Comparison of ENCODE assay signal across 21 cellular contexts in the genomic region with DNA sequence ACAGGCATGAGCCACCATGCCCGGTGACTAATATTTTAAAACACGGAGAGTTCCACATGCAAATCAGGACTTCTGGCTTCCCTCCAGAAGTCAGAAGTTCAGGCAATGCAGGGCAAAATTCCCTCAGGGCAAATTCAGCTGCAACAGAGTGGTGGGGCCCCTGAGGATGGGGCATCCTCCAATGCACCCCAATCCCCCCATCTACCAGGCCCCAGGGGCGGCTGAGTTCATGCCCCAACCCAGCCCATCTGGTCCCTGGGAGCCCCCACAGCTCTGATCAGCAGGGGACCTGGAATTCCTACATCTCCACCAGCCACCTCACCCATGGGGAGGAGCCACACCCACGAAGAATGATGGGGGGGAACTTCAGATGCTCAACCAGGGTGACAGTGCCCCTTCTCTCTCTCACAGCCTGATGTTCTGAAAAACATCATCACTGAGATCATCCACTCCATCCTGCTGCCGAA. TPM values are rescaled to one million over a fixed set of nuclear protein-coding genes. Genes with fewer than 3 reads are reported as not detected.
DNase-seq lines count a peak whose midpoint lies in the region; FAIRE-seq and TF ChIP-seq lines count a peak whose summit lies in the region.
"Had no signal": no experiment of that assay in that cellular context is flagged by ENCODE, and none has a peak within 500 bp of the region (broad histone marks: within the 10 kb centered on the region; RNA-seq: fewer than 3 reads in every experiment).

No MANE protein-coding gene starts in this region.

- no peak overlapping the region for H3K9ac ChIP-seq in colonic mucosa (ENCODE audit: low read depth in 2 of 2, low read length in 2 of 2)
- H3K9ac ChIP-seq: parathyroid adenoma had no signal

- DNase-seq in ELR (ENCODE audit: low read depth) = peak; percentile 79
- DNase-seq in M059J (ENCODE audit: low read depth) = peak; percentile 91
- peak; percentile 54 for DNase-seq in bronchial epithelial cell (ENCODE audit: low read depth)
- peak; percentile 6 for DNase-seq in stromal cell of bone marrow (ENCODE audit: low read depth)
- DNase-seq in colonic mucosa = no peak
- DNase-seq in NCI-H82 treated with DMSO at 0.1 percent for 48 hours (lab: John Stamatoyannopoulos, UW; ENCODE audit: unreplicated experiment) = no peak
- DNase-seq in NCI-H510A (lab: John Stamatoyannopoulos, UW) = no peak
- DNase-seq: activated CD8-positive, alpha-beta T cell treated with anti-CD3 and anti-CD28 coated beads for 36 hours; activated naive CD8-positive, alpha-beta T cell treated with anti-CD3 and anti-CD28 coated beads for 36 hours; activated T-cell treated with anti-CD3 and anti-CD28 coated beads, Interleukin-2, amount 50 U/mL, for 72 hours; CD4-positive, CD25-positive, alpha-beta regulatory T cell; central memory CD4-positive, alpha-beta T cell; endodermal cell; NCI-H526 treated with DMSO at 0.1 percent for 48 hours; small intestine had no signal

- no peaks in the 10 kb centered on the region for H3K27me3 ChIP-seq in bronchial epithelial cell (ENCODE audit: control insufficient read depth, insufficient read depth, low read length)
- no peaks in the 10 kb centered on the region for H3K27me3 ChIP-seq in colonic mucosa

- H3K9me3 ChIP-seq in colonic mucosa = no peaks in the 10 kb centered on the region
- H3K9me3 ChIP-seq: thoracic aorta had no signal

- H3K36me3 ChIP-seq in bronchial epithelial cell (ENCODE audit: control insufficient read depth, insufficient read depth, low read length) = no peaks in the 10 kb centered on the region
- H3K36me3 ChIP-seq in colonic mucosa = no peaks in the 10 kb centered on the region
- H3K36me3 ChIP-seq: thoracic aorta had no signal

- no peak overlapping the region for H3K27ac ChIP-seq in colonic mucosa
- H3K27ac ChIP-seq: parathyroid adenoma, thoracic aorta had no signal

- TF ChIP-seq CTCF in bronchial epithelial cell (IDR thresholded peaks at IDR 0.05; ENCODE audit: insufficient read depth, low read length, severe bottlenecking) (no peak), colonic mucosa (IDR thresholded peaks at IDR 0.05) (no peak)

- intact Hi-C loops in colonic mucosa (cut with DNase I) = no loop called here

- no peak overlapping the region for H3K4me3 ChIP-seq in bronchial epithelial cell (ENCODE audit: low read depth, low read length)
- H3K4me3 ChIP-seq in colonic mucosa = no peak overlapping the region
- H3K4me3 ChIP-seq: thoracic aorta had no signal

- FAIRE-seq in bronchial epithelial cell (lab: Jason Lieb, UNC) = no peak
- FAIRE-seq: G401.6, GM12892, H1, small intestine had no signal

- no peaks in the 10 kb centered on the region for H3K4me1 ChIP-seq in colonic mucosa
- H3K4me1 ChIP-seq: parathyroid adenoma had no signal

RNA-seq across cellular contexts. Expression of gene BPIFB1, which starts 22.6 kb away (rescaled TPM):
- total RNA-seq in M059J (2014; rRNA removed; shearing (Covaris generic)) = not detected in 2 replicates
- total RNA-seq in bronchial epithelial cell = not detected in 2 replicates
- total RNA-seq in colonic mucosa = under 1 TPM in 1 of 2 donors, not detected in 1; 0.20 TPM
- total RNA-seq: activated CD8-positive, alpha-beta T cell treated with anti-CD3 and anti-CD28 coated beads for 36 hours; activated naive CD8-positive, alpha-beta T cell treated with anti-CD3 and anti-CD28 coated beads for 36 hours; activated T-cell treated with anti-CD3 and anti-CD28 coated beads, Interleukin-2, amount 50 U/mL, for 72 hours; CD4-positive, CD25-positive, alpha-beta regulatory T cell; H1; lower leg skin; thoracic aorta had no signal

Comparison
In these comparisons a context has a peak if more than half of its experiments do, and no peak if none do; other contexts are left out.
1. DNase-seq: peak in ELR (single experiment), M059J (single experiment), bronchial epithelial cell (single experiment) and stromal cell of bone marrow (single experiment); none in colonic mucosa (single experiment), NCI-H82 treated with DMSO at 0.1 percent for 48 hours (single experiment) and NCI-H510A (single experiment).